Comparison of ENCODE assay signal across 9 cellular contexts in the genomic region with DNA sequence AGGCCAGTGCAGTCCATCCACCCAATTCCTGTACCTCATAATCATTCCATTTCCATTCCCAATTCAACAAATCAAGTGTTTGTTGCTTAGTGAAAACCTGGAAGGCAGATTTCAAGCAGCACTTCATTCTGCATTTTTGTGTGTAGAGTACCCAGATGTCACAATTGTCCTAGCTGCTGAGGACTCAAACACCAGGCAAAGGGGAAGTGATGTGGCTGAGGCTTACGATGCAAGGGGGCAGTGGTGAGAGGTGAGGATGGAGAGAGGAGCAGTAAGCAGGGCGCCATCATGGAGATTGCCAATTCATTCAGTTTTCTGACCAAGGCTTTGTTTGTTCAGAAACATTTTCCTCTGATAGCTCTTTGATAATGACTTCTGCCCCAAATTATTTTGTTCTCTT.
DNase-seq lines count a peak whose midpoint lies in the region; ATAC-seq and TF ChIP-seq lines count a peak whose summit lies in the region.
"Had no signal": no experiment of that assay in that cellular context is flagged by ENCODE, and none has a peak within 500 bp of the region (broad histone marks: within the 10 kb centered on the region; RNA-seq: fewer than 3 reads in every experiment).

No MANE protein-coding gene starts in this region.

- H2BK120ac ChIP-seq in trophoblast cell (ENCODE audit: insufficient read depth, low read length, poor library complexity), result peak overlapping the region; percentile 92

- H3K36me3 Mint-ChIP-seq in T-helper 2 cell treated with Interferon-gamma antibody and Interleukin-4, amounts not matched to agents 5 μg/mL and 100 μg/mL, for 36 hours (ENCODE audit: low read depth), result no peaks in the 10 kb centered on the region

- H2AK5ac ChIP-seq in trophoblast cell (ENCODE audit: low read length), result no peak overlapping the region

- H3K4me1 ChIP-seq in trophoblast cell (ENCODE audit: control insufficient read depth in 1 of 2, insufficient read depth in 2 of 2, low read length in 2 of 2), result peaks cover 23 to 29% of the 10 kb centered on the region in 2 experiments

- H3K23ac ChIP-seq in trophoblast cell (ENCODE audit: low read length), result no peak overlapping the region

- peak overlapping the region; percentile 91 for H3K27ac ChIP-seq in trophoblast cell (ENCODE audit: low read depth, low read length)

- H3K4me3 ChIP-seq in astrocyte of the spinal cord (ENCODE audit: low read depth, low read length) (no peak overlapping the region), trophoblast cell (ENCODE audit: low read depth, low read length) (no peak overlapping the region)

- H4K91ac ChIP-seq in trophoblast cell (ENCODE audit: low read depth, low read length), result peak overlapping the region; percentile 86

- H3K9me3 Mint-ChIP-seq in T-helper 2 cell treated with Interferon-gamma antibody and Interleukin-4, amounts not matched to agents 5 μg/mL and 100 μg/mL, for 36 hours, result no peaks in the 10 kb centered on the region

- peak overlapping the region; percentile 55 for H2BK12ac ChIP-seq in trophoblast cell (ENCODE audit: low read length)

- H3K4ac ChIP-seq in trophoblast cell (ENCODE audit: low read depth, low read length), result no peak overlapping the region

- no peaks in the 10 kb centered on the region for H3K36me3 ChIP-seq in trophoblast cell (ENCODE audit: control insufficient read depth in 1 of 2, insufficient read depth in 2 of 2, low read length in 2 of 2)

- peak overlapping the region; percentile 41 for H4K8ac ChIP-seq in trophoblast cell (ENCODE audit: low read depth, low read length)

- ATAC-seq in GM18520 (IDR thresholded peaks at IDR 0.05; ENCODE audit: unreplicated experiment), result no peak

- 0 out of 3 replicates have a peak, but pooled peaks have one; percentile 11 for TF ChIP-seq CTCF in GM12872 (IDR thresholded peaks at IDR 0.05; ENCODE audit: insufficient read depth, low read depth, low read length)
- peak; percentile 10 for TF ChIP-seq CTCF in astrocyte of the spinal cord (IDR thresholded peaks at IDR 0.05; ENCODE audit: low read depth, low read length)

- no peak overlapping the region for H3K4me3 Mint-ChIP-seq in T-helper 2 cell treated with Interferon-gamma antibody and Interleukin-4, amounts not matched to agents 5 μg/mL and 100 μg/mL, for 36 hours

- H3K4me1 Mint-ChIP-seq in T-helper 2 cell treated with Interferon-gamma antibody and Interleukin-4, amounts not matched to agents 5 μg/mL and 100 μg/mL, for 36 hours (ENCODE audit: low read depth), result no peaks in the 10 kb centered on the region

- H3K27ac Mint-ChIP-seq in T-helper 2 cell treated with Interferon-gamma antibody and Interleukin-4, amounts not matched to agents 5 μg/mL and 100 μg/mL, for 36 hours, result no peak overlapping the region

- H2AFZ ChIP-seq in trophoblast cell (ENCODE audit: insufficient read depth, low read length, poor library complexity), result peak overlapping the region; percentile 65

- no peak overlapping the region for H3K9ac ChIP-seq in trophoblast cell (ENCODE audit: low read length)

- no CpG with 5 or more reads among the region's 2 CpGs for WGBS in trophoblast cell (ENCODE audit: extremely low coverage, insufficient coverage, insufficient read length)

- H3K27me3 Mint-ChIP-seq in T-helper 2 cell treated with Interferon-gamma antibody and Interleukin-4, amounts not matched to agents 5 μg/mL and 100 μg/mL, for 36 hours (ENCODE audit: low read depth), result peaks cover 6% of the 10 kb centered on the region

- H3K18ac ChIP-seq in trophoblast cell (ENCODE audit: low read length), result no peak overlapping the region

- in situ Hi-C loops in astrocyte of the spinal cord (cut with HindIII; ENCODE audit: low sequenced_read_pairs), result no loop called here

- no peak overlapping the region for H3K4me2 ChIP-seq in trophoblast cell (ENCODE audit: low read length)

- H3K27me3 ChIP-seq in trophoblast cell (ENCODE audit: insufficient read depth, low read length), result no peaks in the 10 kb centered on the region

- peak overlapping the region; percentile 74 for H3K14ac ChIP-seq in trophoblast cell (ENCODE audit: low read length)

- peak overlapping the region; percentile 78 for H2BK5ac ChIP-seq in trophoblast cell (ENCODE audit: low read depth, low read length, poor library complexity)

- H4K12ac ChIP-seq in trophoblast cell (ENCODE audit: low read depth, low read length), result no peak overlapping the region

- DNase-seq in NCI-H2029 (lab: John Stamatoyannopoulos, UW) (peak; percentile 68), astrocyte of the spinal cord (ENCODE audit: low read depth, low spot score) (peak; percentile 12), trophoblast cell (no peak), HPDE6-E6E7 (ENCODE audit: extremely low spot score) (no peak), mesenteric fat pad (ENCODE audit: low spot score) (no peak)
- DNase-seq in T-helper 2 cell treated with Interferon-gamma antibody and Interleukin-4, amounts not matched to agents 5 μg/mL and 100 μg/mL, for 36 hours (ENCODE audit: low spot score), result no peak
- DNase-seq: glutamatergic neuron had no signal

- H3K79me1 ChIP-seq in trophoblast cell (ENCODE audit: low read length), result peaks cover 27% of the 10 kb centered on the region

- H3K9me3 ChIP-seq in trophoblast cell (ENCODE audit: insufficient read depth, low read depth, low read length), result no peaks in the 10 kb centered on the region

- peaks cover 2% of the 10 kb centered on the region for H3K79me2 ChIP-seq in trophoblast cell (ENCODE audit: control insufficient read depth, insufficient read depth, low read length, poor library complexity)

Comparison
In these comparisons a context has a peak if more than half of its experiments do, and no peak if none do; other contexts are left out.
1. DNase-seq: peak in NCI-H2029 (single experiment) and astrocyte of the spinal cord (single experiment); none in trophoblast cell (0 of 2), HPDE6-E6E7 (single experiment), T-helper 2 cell treated with Interferon-gamma antibody and Interleukin-4, amounts not matched to agents 5 μg/mL and 100 μg/mL, for 36 hours (single experiment) and mesenteric fat pad (single experiment).